Comparison of ENCODE assay signal across 1 cellular context in the genomic region with DNA sequence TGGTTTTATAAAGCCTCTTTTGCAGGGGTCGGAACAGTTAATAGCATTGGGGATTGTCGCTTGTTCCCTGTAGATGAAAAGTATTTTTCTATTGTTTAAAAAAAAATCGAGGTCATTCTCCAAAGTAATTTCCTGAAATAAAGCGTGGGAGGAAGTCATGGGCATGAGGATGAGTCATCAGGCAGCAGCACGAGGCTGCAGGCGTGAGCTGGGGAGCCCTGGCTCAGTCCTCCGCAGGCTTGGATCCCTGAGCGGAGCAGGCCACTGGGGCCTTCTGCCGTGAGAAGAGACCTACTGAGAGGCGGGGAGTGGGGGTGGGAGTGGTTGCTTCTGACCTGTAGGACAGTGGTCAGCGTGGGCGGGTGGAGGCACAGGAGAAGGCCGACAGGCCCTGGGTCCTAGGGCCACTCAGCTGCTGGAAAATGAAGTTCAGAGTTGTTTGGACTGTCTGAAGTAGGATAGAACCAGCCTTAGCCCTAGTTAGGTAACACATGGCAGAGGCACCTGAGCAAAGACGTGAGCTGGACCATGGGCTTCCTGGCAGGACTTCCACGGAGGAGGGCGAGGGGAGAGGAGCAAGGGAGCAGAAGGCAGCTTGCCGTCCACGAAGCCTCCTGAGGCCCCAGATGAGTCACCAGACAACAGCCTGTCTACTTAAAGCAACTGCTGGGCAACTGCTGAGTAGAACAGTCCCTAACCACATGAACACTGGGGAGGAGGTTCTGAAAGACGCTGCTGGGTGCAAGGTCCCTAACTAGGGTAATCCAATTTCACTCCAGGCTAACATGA.
TF ChIP-seq lines count a peak whose summit lies in the region.

No MANE protein-coding gene starts in this region.

TF ChIP-seq in K562, 482 proteins besides CTCF, POLR2A, EP300 and RAD21 (continued from another document and continues in another):
- TF ChIP-seq POLR3A (IDR thresholded peaks at IDR 0.05; ENCODE audit: borderline replicate concordance, extremely low read depth, insufficient read depth, insufficient read length), result no peak
- no peak for TF ChIP-seq ETV5 (CRISPR knock-in tag; IDR thresholded peaks at IDR 0.05; ENCODE audit: low read depth)
- TF ChIP-seq RBFOX2 (IDR thresholded peaks at IDR 0.05; ENCODE audit: low read depth, low read length), result peak; percentile 71
- no peak for TF ChIP-seq ZC3H11A (IDR thresholded peaks at IDR 0.05; ENCODE audit: low read depth, low read length)
- peak; percentile 60 for TF ChIP-seq ZNF316 (IDR thresholded peaks at IDR 0.05)
- no peak for TF ChIP-seq ESRRB (CRISPR knock-in tag; IDR thresholded peaks at IDR 0.05; ENCODE audit: borderline replicate concordance)
- no peak for TF ChIP-seq KLF1 (tag; IDR thresholded peaks at IDR 0.05)
- TF ChIP-seq, protein P1, sequence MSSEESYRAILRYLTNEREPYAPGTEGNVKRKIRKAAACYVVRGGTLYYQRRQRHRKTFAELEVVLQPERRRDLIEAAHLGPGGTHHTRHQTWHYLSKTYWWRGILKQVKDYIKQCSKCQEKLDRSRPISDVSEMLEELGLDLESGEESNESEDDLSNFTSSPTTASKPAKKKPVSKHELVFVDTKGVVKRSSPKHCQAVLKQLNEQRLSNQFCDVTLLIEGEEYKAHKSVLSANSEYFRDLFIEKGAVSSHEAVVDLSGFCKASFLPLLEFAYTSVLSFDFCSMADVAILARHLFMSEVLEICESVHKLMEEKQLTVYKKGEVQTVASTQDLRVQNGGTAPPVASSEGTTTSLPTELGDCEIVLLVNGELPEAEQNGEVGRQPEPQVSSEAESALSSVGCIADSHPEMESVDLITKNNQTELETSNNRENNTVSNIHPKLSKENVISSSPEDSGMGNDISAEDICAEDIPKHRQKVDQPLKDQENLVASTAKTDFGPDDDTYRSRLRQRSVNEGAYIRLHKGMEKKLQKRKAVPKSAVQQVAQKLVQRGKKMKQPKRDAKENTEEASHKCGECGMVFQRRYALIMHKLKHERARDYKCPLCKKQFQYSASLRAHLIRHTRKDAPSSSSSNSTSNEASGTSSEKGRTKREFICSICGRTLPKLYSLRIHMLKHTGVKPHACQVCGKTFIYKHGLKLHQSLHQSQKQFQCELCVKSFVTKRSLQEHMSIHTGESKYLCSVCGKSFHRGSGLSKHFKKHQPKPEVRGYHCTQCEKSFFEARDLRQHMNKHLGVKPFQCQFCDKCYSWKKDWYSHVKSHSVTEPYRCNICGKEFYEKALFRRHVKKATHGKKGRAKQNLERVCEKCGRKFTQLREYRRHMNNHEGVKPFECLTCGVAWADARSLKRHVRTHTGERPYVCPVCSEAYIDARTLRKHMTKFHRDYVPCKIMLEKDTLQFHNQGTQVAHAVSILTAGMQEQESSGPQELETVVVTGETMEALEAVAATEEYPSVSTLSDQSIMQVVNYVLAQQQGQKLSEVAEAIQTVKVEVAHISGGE (CRISPR knock-in tag; IDR thresholded peaks at IDR 0.05), result no peak
- TF ChIP-seq DMBX1 (CRISPR knock-in tag; IDR thresholded peaks at IDR 0.05; ENCODE audit: borderline replicate concordance), result peak; percentile 87
- TF ChIP-seq SAFB2 (IDR thresholded peaks at IDR 0.05; ENCODE audit: borderline replicate concordance, low read depth, low read length, severe bottlenecking), result no peak
- no peak for TF ChIP-seq SRSF3 (IDR thresholded peaks at IDR 0.05; ENCODE audit: insufficient read depth, low read length)
- TF ChIP-seq, protein P2, sequence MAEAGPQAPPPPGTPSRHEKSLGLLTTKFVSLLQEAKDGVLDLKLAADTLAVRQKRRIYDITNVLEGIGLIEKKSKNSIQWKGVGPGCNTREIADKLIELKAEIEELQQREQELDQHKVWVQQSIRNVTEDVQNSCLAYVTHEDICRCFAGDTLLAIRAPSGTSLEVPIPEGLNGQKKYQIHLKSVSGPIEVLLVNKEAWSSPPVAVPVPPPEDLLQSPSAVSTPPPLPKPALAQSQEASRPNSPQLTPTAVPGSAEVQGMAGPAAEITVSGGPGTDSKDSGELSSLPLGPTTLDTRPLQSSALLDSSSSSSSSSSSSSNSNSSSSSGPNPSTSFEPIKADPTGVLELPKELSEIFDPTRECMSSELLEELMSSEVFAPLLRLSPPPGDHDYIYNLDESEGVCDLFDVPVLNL (CRISPR knock-in tag; IDR thresholded peaks at IDR 0.05; ENCODE audit: low read depth), result no peak
- no peak for TF ChIP-seq ZNF780A (CRISPR knock-in tag; IDR thresholded peaks at IDR 0.05)
- TF ChIP-seq, protein P3, sequence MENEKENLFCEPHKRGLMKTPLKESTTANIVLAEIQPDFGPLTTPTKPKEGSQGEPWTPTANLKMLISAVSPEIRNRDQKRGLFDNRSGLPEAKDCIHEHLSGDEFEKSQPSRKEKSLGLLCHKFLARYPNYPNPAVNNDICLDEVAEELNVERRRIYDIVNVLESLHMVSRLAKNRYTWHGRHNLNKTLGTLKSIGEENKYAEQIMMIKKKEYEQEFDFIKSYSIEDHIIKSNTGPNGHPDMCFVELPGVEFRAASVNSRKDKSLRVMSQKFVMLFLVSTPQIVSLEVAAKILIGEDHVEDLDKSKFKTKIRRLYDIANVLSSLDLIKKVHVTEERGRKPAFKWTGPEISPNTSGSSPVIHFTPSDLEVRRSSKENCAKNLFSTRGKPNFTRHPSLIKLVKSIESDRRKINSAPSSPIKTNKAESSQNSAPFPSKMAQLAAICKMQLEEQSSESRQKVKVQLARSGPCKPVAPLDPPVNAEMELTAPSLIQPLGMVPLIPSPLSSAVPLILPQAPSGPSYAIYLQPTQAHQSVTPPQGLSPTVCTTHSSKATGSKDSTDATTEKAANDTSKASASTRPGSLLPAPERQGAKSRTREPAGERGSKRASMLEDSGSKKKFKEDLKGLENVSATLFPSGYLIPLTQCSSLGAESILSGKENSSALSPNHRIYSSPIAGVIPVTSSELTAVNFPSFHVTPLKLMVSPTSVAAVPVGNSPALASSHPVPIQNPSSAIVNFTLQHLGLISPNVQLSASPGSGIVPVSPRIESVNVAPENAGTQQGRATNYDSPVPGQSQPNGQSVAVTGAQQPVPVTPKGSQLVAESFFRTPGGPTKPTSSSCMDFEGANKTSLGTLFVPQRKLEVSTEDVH (IDR thresholded peaks at IDR 0.05; ENCODE audit: low read depth, partially characterized antibody), result no peak
- no peak for TF ChIP-seq ZNF408 (CRISPR knock-in tag; IDR thresholded peaks at IDR 0.05; ENCODE audit: low read depth)
- TF ChIP-seq, protein P4, sequence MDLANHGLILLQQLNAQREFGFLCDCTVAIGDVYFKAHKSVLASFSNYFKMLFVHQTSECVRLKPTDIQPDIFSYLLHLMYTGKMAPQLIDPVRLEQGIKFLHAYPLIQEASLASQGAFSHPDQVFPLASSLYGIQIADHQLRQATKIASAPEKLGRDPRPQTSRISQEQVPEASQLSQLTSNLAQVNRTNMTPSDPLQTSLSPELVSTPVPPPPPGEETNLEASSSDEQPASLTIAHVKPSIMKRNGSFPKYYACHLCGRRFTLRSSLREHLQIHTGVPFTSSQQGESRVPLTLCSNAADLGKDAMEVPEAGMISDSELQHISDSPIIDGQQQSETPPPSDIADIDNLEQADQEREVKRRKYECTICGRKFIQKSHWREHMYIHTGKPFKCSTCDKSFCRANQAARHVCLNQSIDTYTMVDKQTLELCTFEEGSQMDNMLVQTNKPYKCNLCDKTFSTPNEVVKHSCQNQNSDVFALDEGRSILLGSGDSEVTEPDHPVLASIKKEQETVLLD (IDR thresholded peaks at IDR 0.05), result no peak
- no peak for TF ChIP-seq SETDB1 (IDR thresholded peaks at IDR 0.05; ENCODE audit: low read length)
- TF ChIP-seq HLTF (IDR thresholded peaks at IDR 0.05), result no peak
- no peak for TF ChIP-seq ZFPM2 (CRISPR knock-in tag; IDR thresholded peaks at IDR 0.05)
- no peak for TF ChIP-seq RFX5 (IDR thresholded peaks at IDR 0.05; ENCODE audit: low read depth, low read length)
- TF ChIP-seq, protein P5, sequence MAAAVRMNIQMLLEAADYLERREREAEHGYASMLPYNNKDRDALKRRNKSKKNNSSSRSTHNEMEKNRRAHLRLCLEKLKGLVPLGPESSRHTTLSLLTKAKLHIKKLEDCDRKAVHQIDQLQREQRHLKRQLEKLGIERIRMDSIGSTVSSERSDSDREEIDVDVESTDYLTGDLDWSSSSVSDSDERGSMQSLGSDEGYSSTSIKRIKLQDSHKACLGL (CRISPR knock-in tag; IDR thresholded peaks at IDR 0.05; ENCODE audit: borderline replicate concordance, poor library complexity, severe bottlenecking), result no peak
- TF ChIP-seq SOX6 (IDR thresholded peaks at IDR 0.05), result 0 out of 2 replicates have a peak, but pooled peaks have one; percentile 23
- TF ChIP-seq HDAC1 (IDR thresholded peaks at IDR 0.05), result no peak; a peak in 1 of 4 replicates
- TF ChIP-seq, protein P6, sequence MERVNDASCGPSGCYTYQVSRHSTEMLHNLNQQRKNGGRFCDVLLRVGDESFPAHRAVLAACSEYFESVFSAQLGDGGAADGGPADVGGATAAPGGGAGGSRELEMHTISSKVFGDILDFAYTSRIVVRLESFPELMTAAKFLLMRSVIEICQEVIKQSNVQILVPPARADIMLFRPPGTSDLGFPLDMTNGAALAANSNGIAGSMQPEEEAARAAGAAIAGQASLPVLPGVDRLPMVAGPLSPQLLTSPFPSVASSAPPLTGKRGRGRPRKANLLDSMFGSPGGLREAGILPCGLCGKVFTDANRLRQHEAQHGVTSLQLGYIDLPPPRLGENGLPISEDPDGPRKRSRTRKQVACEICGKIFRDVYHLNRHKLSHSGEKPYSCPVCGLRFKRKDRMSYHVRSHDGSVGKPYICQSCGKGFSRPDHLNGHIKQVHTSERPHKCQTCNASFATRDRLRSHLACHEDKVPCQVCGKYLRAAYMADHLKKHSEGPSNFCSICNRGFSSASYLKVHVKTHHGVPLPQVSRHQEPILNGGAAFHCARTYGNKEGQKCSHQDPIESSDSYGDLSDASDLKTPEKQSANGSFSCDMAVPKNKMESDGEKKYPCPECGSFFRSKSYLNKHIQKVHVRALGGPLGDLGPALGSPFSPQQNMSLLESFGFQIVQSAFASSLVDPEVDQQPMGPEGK (CRISPR knock-in tag; IDR thresholded peaks at IDR 0.05; ENCODE audit: borderline replicate concordance), result no peak
- no peak for TF ChIP-seq HMG20B (CRISPR knock-in tag; IDR thresholded peaks at IDR 0.05)
- TF ChIP-seq ZNF175 (CRISPR knock-in tag; IDR thresholded peaks at IDR 0.05; ENCODE audit: low read depth), result peak; percentile 90
- TF ChIP-seq, protein P7, sequence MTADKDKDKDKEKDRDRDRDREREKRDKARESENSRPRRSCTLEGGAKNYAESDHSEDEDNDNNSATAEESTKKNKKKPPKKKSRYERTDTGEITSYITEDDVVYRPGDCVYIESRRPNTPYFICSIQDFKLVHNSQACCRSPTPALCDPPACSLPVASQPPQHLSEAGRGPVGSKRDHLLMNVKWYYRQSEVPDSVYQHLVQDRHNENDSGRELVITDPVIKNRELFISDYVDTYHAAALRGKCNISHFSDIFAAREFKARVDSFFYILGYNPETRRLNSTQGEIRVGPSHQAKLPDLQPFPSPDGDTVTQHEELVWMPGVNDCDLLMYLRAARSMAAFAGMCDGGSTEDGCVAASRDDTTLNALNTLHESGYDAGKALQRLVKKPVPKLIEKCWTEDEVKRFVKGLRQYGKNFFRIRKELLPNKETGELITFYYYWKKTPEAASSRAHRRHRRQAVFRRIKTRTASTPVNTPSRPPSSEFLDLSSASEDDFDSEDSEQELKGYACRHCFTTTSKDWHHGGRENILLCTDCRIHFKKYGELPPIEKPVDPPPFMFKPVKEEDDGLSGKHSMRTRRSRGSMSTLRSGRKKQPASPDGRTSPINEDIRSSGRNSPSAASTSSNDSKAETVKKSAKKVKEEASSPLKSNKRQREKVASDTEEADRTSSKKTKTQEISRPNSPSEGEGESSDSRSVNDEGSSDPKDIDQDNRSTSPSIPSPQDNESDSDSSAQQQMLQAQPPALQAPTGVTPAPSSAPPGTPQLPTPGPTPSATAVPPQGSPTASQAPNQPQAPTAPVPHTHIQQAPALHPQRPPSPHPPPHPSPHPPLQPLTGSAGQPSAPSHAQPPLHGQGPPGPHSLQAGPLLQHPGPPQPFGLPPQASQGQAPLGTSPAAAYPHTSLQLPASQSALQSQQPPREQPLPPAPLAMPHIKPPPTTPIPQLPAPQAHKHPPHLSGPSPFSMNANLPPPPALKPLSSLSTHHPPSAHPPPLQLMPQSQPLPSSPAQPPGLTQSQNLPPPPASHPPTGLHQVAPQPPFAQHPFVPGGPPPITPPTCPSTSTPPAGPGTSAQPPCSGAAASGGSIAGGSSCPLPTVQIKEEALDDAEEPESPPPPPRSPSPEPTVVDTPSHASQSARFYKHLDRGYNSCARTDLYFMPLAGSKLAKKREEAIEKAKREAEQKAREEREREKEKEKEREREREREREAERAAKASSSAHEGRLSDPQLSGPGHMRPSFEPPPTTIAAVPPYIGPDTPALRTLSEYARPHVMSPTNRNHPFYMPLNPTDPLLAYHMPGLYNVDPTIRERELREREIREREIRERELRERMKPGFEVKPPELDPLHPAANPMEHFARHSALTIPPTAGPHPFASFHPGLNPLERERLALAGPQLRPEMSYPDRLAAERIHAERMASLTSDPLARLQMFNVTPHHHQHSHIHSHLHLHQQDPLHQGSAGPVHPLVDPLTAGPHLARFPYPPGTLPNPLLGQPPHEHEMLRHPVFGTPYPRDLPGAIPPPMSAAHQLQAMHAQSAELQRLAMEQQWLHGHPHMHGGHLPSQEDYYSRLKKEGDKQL (CRISPR knock-in tag; IDR thresholded peaks at IDR 0.05; ENCODE audit: borderline replicate concordance), result no peak
- TF ChIP-seq NFRKB (IDR thresholded peaks at IDR 0.05; ENCODE audit: low read depth), result peak; percentile 69; the same call in 1 of the 2 replicates
- no peak for TF ChIP-seq CSDE1 (IDR thresholded peaks at IDR 0.05)
- no peak for TF ChIP-seq ZNF57 (CRISPR knock-in tag; IDR thresholded peaks at IDR 0.05)
- TF ChIP-seq, protein P8, sequence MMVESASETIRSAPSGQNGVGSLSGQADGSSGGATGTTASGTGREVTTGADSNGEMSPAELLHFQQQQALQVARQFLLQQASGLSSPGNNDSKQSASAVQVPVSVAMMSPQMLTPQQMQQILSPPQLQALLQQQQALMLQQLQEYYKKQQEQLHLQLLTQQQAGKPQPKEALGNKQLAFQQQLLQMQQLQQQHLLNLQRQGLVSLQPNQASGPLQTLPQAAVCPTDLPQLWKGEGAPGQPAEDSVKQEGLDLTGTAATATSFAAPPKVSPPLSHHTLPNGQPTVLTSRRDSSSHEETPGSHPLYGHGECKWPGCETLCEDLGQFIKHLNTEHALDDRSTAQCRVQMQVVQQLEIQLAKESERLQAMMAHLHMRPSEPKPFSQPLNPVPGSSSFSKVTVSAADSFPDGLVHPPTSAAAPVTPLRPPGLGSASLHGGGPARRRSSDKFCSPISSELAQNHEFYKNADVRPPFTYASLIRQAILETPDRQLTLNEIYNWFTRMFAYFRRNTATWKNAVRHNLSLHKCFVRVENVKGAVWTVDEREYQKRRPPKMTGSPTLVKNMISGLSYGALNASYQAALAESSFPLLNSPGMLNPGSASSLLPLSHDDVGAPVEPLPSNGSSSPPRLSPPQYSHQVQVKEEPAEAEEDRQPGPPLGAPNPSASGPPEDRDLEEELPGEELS (CRISPR knock-in tag; IDR thresholded peaks at IDR 0.05; ENCODE audit: borderline replicate concordance), result no peak
- TF ChIP-seq, protein P9, sequence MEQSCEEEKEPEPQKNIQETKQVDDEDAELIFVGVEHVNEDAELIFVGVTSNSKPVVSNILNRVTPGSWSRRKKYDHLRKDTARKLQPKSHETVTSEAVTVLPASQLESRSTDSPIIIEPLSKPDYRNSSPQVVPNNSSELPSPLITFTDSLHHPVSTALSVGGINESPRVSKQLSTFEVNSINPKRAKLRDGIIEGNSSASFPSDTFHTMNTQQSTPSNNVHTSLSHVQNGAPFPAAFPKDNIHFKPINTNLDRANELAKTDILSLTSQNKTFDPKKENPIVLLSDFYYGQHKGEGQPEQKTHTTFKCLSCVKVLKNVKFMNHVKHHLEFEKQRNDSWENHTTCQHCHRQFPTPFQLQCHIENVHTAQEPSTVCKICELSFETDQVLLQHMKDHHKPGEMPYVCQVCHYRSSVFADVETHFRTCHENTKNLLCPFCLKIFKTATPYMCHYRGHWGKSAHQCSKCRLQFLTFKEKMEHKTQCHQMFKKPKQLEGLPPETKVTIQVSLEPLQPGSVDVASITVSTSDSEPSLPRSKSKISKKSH (CRISPR knock-in tag; IDR thresholded peaks at IDR 0.05), result no peak
- no peak for TF ChIP-seq TBL1XR1 (IDR thresholded peaks at IDR 0.05; ENCODE audit: low read length in 2 of 2)
- TF ChIP-seq NUFIP1 (IDR thresholded peaks at IDR 0.05; ENCODE audit: partially characterized antibody), result no peak
- TF ChIP-seq HEY1 (CRISPR knock-in tag; IDR thresholded peaks at IDR 0.05; ENCODE audit: borderline replicate concordance), result no peak
- no peak for TF ChIP-seq CBFA2T2 (conservative IDR thresholded peaks at IDR 0.05)
